In genomic region chr20:60060006-60060557, GRCh38 we compare ENCODE assay signal across 14 cellular contexts.
"Had no signal": no experiment of that assay in that cellular context is flagged by ENCODE, and none has a peak within 500 bp of the region (broad histone marks: within the 10 kb centered on the region; RNA-seq: fewer than 3 reads in every experiment).

No MANE protein-coding gene starts in this region.

- H3K4me3 ChIP-seq: lower lobe of right lung, suprapubic skin, upper lobe of left lung had no signal

- ATAC-seq: activated naive CD8-positive, alpha-beta T cell treated with anti-CD3 and anti-CD28 coated beads, Interleukin-2, amount 50 U/mL, for 24 hours; left cardiac atrium; stimulated activated naive CD8-positive, alpha-beta T cell treated with anti-CD3 and anti-CD28 coated beads, Interleukin-15, Interleukin-2, amounts not matched to agents 100 U/mL and 50 U/mL, for 24 hours had no signal

- H3K9me3 ChIP-seq: lower lobe of right lung, suprapubic skin, upper lobe of left lung had no signal

- H3K27ac ChIP-seq: foreskin keratinocyte, lower lobe of right lung, suprapubic skin had no signal

- H3K36me3 ChIP-seq: lower lobe of right lung, suprapubic skin, upper lobe of left lung had no signal

- H3K27me3 ChIP-seq: foreskin keratinocyte, suprapubic skin, upper lobe of left lung had no signal

- DNase-seq: activated CD4-positive, alpha-beta T cell treated with anti-CD3 and anti-CD28 coated beads, Interleukin-2, amount 10 ng/mL, durations not matched to agents 7 days and 5 days; activated naive CD4-positive, alpha-beta T cell treated with Interleukin-2 at 50 U/mL for 16 hours; activated naive CD8-positive, alpha-beta T cell treated with anti-CD3 and anti-CD28 coated beads, Interleukin-2, amount 50 U/mL, for 24 hours; cortex of kidney; effector memory CD4-positive, alpha-beta T cell; left cardiac atrium; lower lobe of right lung; retina; stimulated activated CD4-positive, alpha-beta T cell treated with anti-CD3 and anti-CD28 coated beads, Interleukin-4, amount 100 ng/mL, for 24 hours; stimulated activated naive CD8-positive, alpha-beta T cell treated with anti-CD3 and anti-CD28 coated beads, Interleukin-15, Interleukin-2, amounts not matched to agents 100 U/mL and 50 U/mL, for 24 hours; SW 1271 had no signal
